Comparison of ENCODE assay signal across 21 cellular contexts in the genomic region with DNA sequence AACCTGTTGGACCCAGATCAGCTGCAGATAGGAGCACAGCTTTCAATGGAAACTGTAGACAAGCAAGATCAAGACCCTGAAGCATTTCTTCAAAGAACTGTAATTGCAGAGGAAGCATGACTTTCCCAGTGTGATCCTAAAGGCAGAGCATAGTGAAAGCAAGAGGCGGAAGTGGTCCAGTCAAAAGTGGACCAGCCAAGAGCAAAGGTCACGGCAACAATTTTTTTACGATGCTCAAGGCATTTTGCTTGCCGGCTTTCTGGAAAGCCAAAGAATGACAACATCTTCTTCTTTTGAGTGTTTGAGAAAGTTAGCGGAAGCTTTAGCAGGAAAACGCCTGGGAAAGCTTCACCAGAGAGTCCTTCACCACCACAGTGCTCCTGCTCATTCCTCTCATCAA.
A peak's percentile ranks its signal among the peaks of the same experiment; 100 is the strongest.
DNase-seq lines count a peak whose midpoint lies in the region; FAIRE-seq and TF ChIP-seq lines count a peak whose summit lies in the region.
"Had no signal": no experiment of that assay in that cellular context is flagged by ENCODE, and none has a peak within 500 bp of the region (broad histone marks: within the 10 kb centered on the region; RNA-seq: fewer than 3 reads in every experiment).

No MANE protein-coding gene starts in this region.

- H3K4me3 ChIP-seq in Caco-2 (ENCODE audit: low read depth, low read length) (no peak overlapping the region), HFF-Myc (replicated peaks; ENCODE audit: low read depth, low read length) (no peak overlapping the region), esophagus muscularis mucosa (no peak overlapping the region), mesenchymal stem cell (ENCODE audit: insufficient read depth in 1 of 2, low read depth in 1 of 2, low read length in 2 of 2) (no peak overlapping the region), kidney (ENCODE audit: low read length in 2 of 2) (no peak overlapping the region)

- peaks cover 6% of the 10 kb centered on the region for H3K36me3 Mint-ChIP-seq in Caco-2 (ENCODE audit: insufficient read depth, unreplicated experiment)
- H3K36me3 Mint-ChIP-seq in activated naive CD4-positive, alpha-beta T cell treated with anti-CD3 and anti-CD28 coated beads, Interleukin-2, amount 10 ng/mL, durations not matched to agents 7 days and 5 days, result no peaks in the 10 kb centered on the region

- DNase-seq in Caco-2 (peak; percentile 53 to 59), HFF-Myc (ENCODE audit: extremely low read depth, low read depth) (peak; percentile 4), esophagus muscularis mucosa (ENCODE audit: extremely low spot score) (peak; percentile 34), mesenchymal stem cell (peak; percentile 19), kidney (no peak), 8988T (no peak), nucleus accumbens (lab: John Stamatoyannopoulos, UW) (no peak)
- DNase-seq in activated naive CD4-positive, alpha-beta T cell treated with anti-CD3 and anti-CD28 coated beads, Interleukin-2, amount 10 ng/mL, durations not matched to agents 7 days and 5 days, result no peak
- DNase-seq: GF-D8, HCEC 1CT, Karpas-422, NCI-H1105 treated with DMSO at 0.1 percent for 48 hours, NCI-H146, NCI-H2029, NCI-H446, NCI-H526, NCI-H82, SHP77 had no signal

- no peak for TF ChIP-seq CTCF in Caco-2 (IDR thresholded peaks at IDR 0.05; ENCODE audit: insufficient read depth in 1 of 2, low read depth in 1 of 2, low read length in 1 of 2, severe bottlenecking in 1 of 2, unreplicated experiment in 1 of 2)
- TF ChIP-seq CTCF in HFF-Myc (IDR thresholded peaks at IDR 0.05; ENCODE audit: low read depth, low read length, missing control alignments), result no peak
- TF ChIP-seq CTCF in esophagus muscularis mucosa (IDR thresholded peaks at IDR 0.05), result no peak
- TF ChIP-seq CTCF in kidney (IDR thresholded peaks at IDR 0.05; ENCODE audit: borderline replicate concordance, extremely low read depth, insufficient read depth), result no peak

- no peak overlapping the region for H3K4me2 ChIP-seq in mesenchymal stem cell (ENCODE audit: low read length, poor library complexity, severe bottlenecking)

- no peak overlapping the region for H3K14ac ChIP-seq in mesenchymal stem cell (ENCODE audit: low read length in 2 of 2)

- H2BK5ac ChIP-seq in mesenchymal stem cell (ENCODE audit: low read depth, low read length, poor library complexity, severe bottlenecking), result no peak overlapping the region

- H3K79me1 ChIP-seq in mesenchymal stem cell (replicated peaks; ENCODE audit: low read length, poor library complexity, severe bottlenecking), result no peaks in the 10 kb centered on the region

- H3K23ac ChIP-seq in mesenchymal stem cell (ENCODE audit: low read length in 2 of 2), result no peak overlapping the region

- intact Hi-C loops in Caco-2 (cut with micrococcal nuclease; ENCODE audit: unreplicated experiment) (no loop called here), esophagus muscularis mucosa (cut with DNase I) (no loop called here), kidney (cut with DNase I) (no loop called here)

- no peak overlapping the region for H3K18ac ChIP-seq in mesenchymal stem cell (ENCODE audit: low read depth in 1 of 2, low read length in 2 of 2)

- TF ChIP-seq POLR2A in esophagus muscularis mucosa (IDR thresholded peaks at IDR 0.05; ENCODE audit: low read depth), result no peak

- H2AFZ ChIP-seq in mesenchymal stem cell (ENCODE audit: low read depth, low read length), result no peak overlapping the region

- no peak for TF ChIP-seq EP300 in esophagus muscularis mucosa (IDR thresholded peaks at IDR 0.05)

- no peak for FAIRE-seq in kidney (lab: Jason Lieb, UNC)
- FAIRE-seq: GM12892 had no signal

- H4K8ac ChIP-seq in mesenchymal stem cell (ENCODE audit: low read length), result no peak overlapping the region

- no peak overlapping the region for H3K27ac ChIP-seq in esophagus muscularis mucosa (replicated peaks in 1 of 4)
- H3K27ac ChIP-seq in mesenchymal stem cell (ENCODE audit: low read length, poor library complexity, severe bottlenecking), result no peak overlapping the region
- H3K27ac ChIP-seq in kidney (ENCODE audit: low read depth in 2 of 2, low read length in 2 of 2), result no peak overlapping the region
- H3K27ac ChIP-seq: HL-60, RWPE1 had no signal

- H3K27me3 ChIP-seq in Caco-2 (replicated peaks; ENCODE audit: control insufficient read depth, insufficient read depth, low read length) (no peaks in the 10 kb centered on the region), esophagus muscularis mucosa (peaks cover 0 to 18% (median 0%) of the 10 kb centered on the region in 4 donors), mesenchymal stem cell (ENCODE audit: control insufficient read depth in 1 of 2, insufficient read depth in 1 of 2, low read length in 2 of 2) (peaks cover 3% of the 10 kb centered on the region in 2 experiments)

- no peaks in the 10 kb centered on the region for H3K27me3 Mint-ChIP-seq in Caco-2 (ENCODE audit: insufficient read depth, unreplicated experiment)
- peaks cover 14% of the 10 kb centered on the region for H3K27me3 Mint-ChIP-seq in activated naive CD4-positive, alpha-beta T cell treated with anti-CD3 and anti-CD28 coated beads, Interleukin-2, amount 10 ng/mL, durations not matched to agents 7 days and 5 days

- POLR2A ChIA-PET in Caco-2 (lab: Charles Lee), result no interaction called here

- H3K4ac ChIP-seq in mesenchymal stem cell (ENCODE audit: low read depth in 1 of 2, low read length in 2 of 2), result no peak overlapping the region

- 89% methylated on average over 6 of the region's 6 CpGs for WGBS in esophagus muscularis mucosa
- WGBS in mesenchymal stem cell, result 53% methylated on average over 6 of the region's 6 CpGs

- no peaks in the 10 kb centered on the region for H3K9me3 Mint-ChIP-seq in Caco-2 (ENCODE audit: unreplicated experiment)
- no peaks in the 10 kb centered on the region for H3K9me3 Mint-ChIP-seq in activated naive CD4-positive, alpha-beta T cell treated with anti-CD3 and anti-CD28 coated beads, Interleukin-2, amount 10 ng/mL, durations not matched to agents 7 days and 5 days

- H2BK120ac ChIP-seq in mesenchymal stem cell (ENCODE audit: low read depth, low read length), result no peak overlapping the region

- H2BK12ac ChIP-seq in mesenchymal stem cell (ENCODE audit: low read length in 2 of 2), result no peak overlapping the region

- no peak overlapping the region for H2BK15ac ChIP-seq in mesenchymal stem cell (ENCODE audit: low read depth, poor library complexity, severe bottlenecking)

- H3K4me3 Mint-ChIP-seq in Caco-2 (ENCODE audit: unreplicated experiment), result no peak overlapping the region
- no peak overlapping the region for H3K4me3 Mint-ChIP-seq in activated naive CD4-positive, alpha-beta T cell treated with anti-CD3 and anti-CD28 coated beads, Interleukin-2, amount 10 ng/mL, durations not matched to agents 7 days and 5 days

- H4K91ac ChIP-seq in mesenchymal stem cell (ENCODE audit: low read length), result no peak overlapping the region

- no peak overlapping the region for H2AK5ac ChIP-seq in mesenchymal stem cell (ENCODE audit: low read length, severe bottlenecking)

- H3K36me3 ChIP-seq in Caco-2 (ENCODE audit: control insufficient read depth, insufficient read depth, low read length), result no peaks in the 10 kb centered on the region
- no peaks in the 10 kb centered on the region for H3K36me3 ChIP-seq in esophagus muscularis mucosa
- H3K36me3 ChIP-seq in mesenchymal stem cell (ENCODE audit: control insufficient read depth in 1 of 2, insufficient read depth in 2 of 2, low read depth in 1 of 2, low read length in 2 of 2), result no peaks in the 10 kb centered on the region
- H3K36me3 ChIP-seq in kidney (ENCODE audit: control insufficient read depth in 1 of 2, insufficient read depth in 2 of 2, low read length in 2 of 2), result no peaks in the 10 kb centered on the region

- BruUV-seq in Caco-2 (replicated peaks; lab: Mats Ljungman, UMichigan), result no TSS peak

- peaks cover 14% of the 10 kb centered on the region for H3K4me1 ChIP-seq in Caco-2
- H3K4me1 ChIP-seq in esophagus muscularis mucosa, result no peaks in the 10 kb centered on the region
- no peaks in the 10 kb centered on the region for H3K4me1 ChIP-seq in mesenchymal stem cell (ENCODE audit: control insufficient read depth, insufficient read depth, low read depth, low read length)
- no peaks in the 10 kb centered on the region for H3K4me1 ChIP-seq in kidney (ENCODE audit: control insufficient read depth in 1 of 2, insufficient read depth in 1 of 2, low read depth in 1 of 2, low read length in 2 of 2)

- H3K9me3 ChIP-seq in Caco-2 (peaks cover 2% of the 10 kb centered on the region; the same call in 1 of the 2 replicates), esophagus muscularis mucosa (no peaks in the 10 kb centered on the region), mesenchymal stem cell (ENCODE audit: control insufficient read depth, low read length) (no peaks in the 10 kb centered on the region), kidney (ENCODE audit: control insufficient read depth in 1 of 2, low read length in 2 of 2) (no peaks in the 10 kb centered on the region)

- H3K27ac Mint-ChIP-seq in Caco-2 (ENCODE audit: unreplicated experiment), result no peak overlapping the region
- no peak overlapping the region for H3K27ac Mint-ChIP-seq in activated naive CD4-positive, alpha-beta T cell treated with anti-CD3 and anti-CD28 coated beads, Interleukin-2, amount 10 ng/mL, durations not matched to agents 7 days and 5 days

- CTCF ChIA-PET in Caco-2 (lab: Charles Lee), result interaction anchor here (0.5 to 1.2 kb wide), 2 partner anchors 12 to 131 kb away, joined by 4 read pairs; no protein-coding TSS in a partner anchor
- CTCF ChIA-PET in activated naive CD4-positive, alpha-beta T cell treated with anti-CD3 and anti-CD28 coated beads, Interleukin-2, amount 10 ng/mL, durations not matched to agents 7 days and 5 days (lab: Charles Lee), result no interaction called here

- peaks cover 36% of the 10 kb centered on the region for H3K4me1 Mint-ChIP-seq in Caco-2 (ENCODE audit: low read depth, unreplicated experiment)
- no peaks in the 10 kb centered on the region for H3K4me1 Mint-ChIP-seq in activated naive CD4-positive, alpha-beta T cell treated with anti-CD3 and anti-CD28 coated beads, Interleukin-2, amount 10 ng/mL, durations not matched to agents 7 days and 5 days

- H3K9ac ChIP-seq in mesenchymal stem cell (ENCODE audit: low read length), result no peak overlapping the region
- H3K9ac ChIP-seq in kidney (ENCODE audit: low read length in 2 of 2), result no peak overlapping the region

Comparison
In these comparisons a context has a peak if more than half of its experiments do, and no peak if none do; other contexts are left out.
1. DNase-seq: peak in Caco-2 (2 of 2), HFF-Myc (single experiment), esophagus muscularis mucosa (single experiment) and mesenchymal stem cell (single experiment); none in kidney (single experiment), 8988T (single experiment), nucleus accumbens (0 of 56) and activated naive CD4-positive, alpha-beta T cell treated with anti-CD3 and anti-CD28 coated beads, Interleukin-2, amount 10 ng/mL, durations not matched to agents 7 days and 5 days (single experiment).